In genomic region chr19:43207174-43207573, GRCh38 we compare ENCODE assay signal across 15 cellular contexts. TPM values are rescaled to one million over a fixed set of nuclear protein-coding genes. Genes with fewer than 3 reads are reported as not detected.
A peak's percentile ranks its signal among the peaks of the same experiment; 100 is the strongest.
DNase-seq lines count a peak whose midpoint lies in the region; ATAC-seq and TF ChIP-seq lines count a peak whose summit lies in the region.
"Not testable (repeated sequence)": the region's sequence is repeated elsewhere in the genome, so short reads cannot be mapped to it uniquely, and the experiment has no call there.
"Had no signal": no experiment of that assay in that cellular context is flagged by ENCODE, and none has a peak within 500 bp of the region (broad histone marks: within the 10 kb centered on the region; RNA-seq: fewer than 3 reads in every experiment).

No MANE protein-coding gene starts in this region.

- H3K36me3 Mint-ChIP-seq in activated naive CD8-positive, alpha-beta T cell treated with anti-CD3 and anti-CD28 coated beads, Interleukin-2, amount 10 ng/mL, durations not matched to agents 7 days and 5 days: not testable (repeated sequence)

- not testable (repeated sequence) for H3K79me2 ChIP-seq in Loucy (ENCODE audit: insufficient read depth, low read length)

- DNase-seq in AG09309 (ENCODE audit: low read depth); GM12865 (ENCODE audit: low read depth); RWPE2 (ENCODE audit: low spot score); dorsolateral prefrontal cortex; psoas muscle: not testable (repeated sequence)
- peak; percentile 32 for DNase-seq in activated naive CD8-positive, alpha-beta T cell treated with anti-CD3 and anti-CD28 coated beads, Interleukin-2, amount 10 ng/mL, durations not matched to agents 7 days and 5 days
- peak; percentile 2 for DNase-seq in iPS-NIHi11 (ENCODE audit: low spot score)

- not testable (repeated sequence) for H3K9ac ChIP-seq in Loucy (ENCODE audit: low read depth, low read length, poor library complexity, severe bottlenecking)

- not testable (repeated sequence) for H3K9me3 Mint-ChIP-seq in activated naive CD8-positive, alpha-beta T cell treated with anti-CD3 and anti-CD28 coated beads, Interleukin-2, amount 10 ng/mL, durations not matched to agents 7 days and 5 days

- H3K4me3 Mint-ChIP-seq in activated naive CD8-positive, alpha-beta T cell treated with anti-CD3 and anti-CD28 coated beads, Interleukin-2, amount 10 ng/mL, durations not matched to agents 7 days and 5 days: not testable (repeated sequence)

- POLR2A ChIA-PET in activated naive CD8-positive, alpha-beta T cell treated with anti-CD3 and anti-CD28 coated beads, Interleukin-2, amount 10 ng/mL, durations not matched to agents 7 days and 5 days (lab: Charles Lee): not testable (repeated sequence)

- not testable (repeated sequence) for ATAC-seq in RWPE2 (ENCODE audit: low read depth); activated naive CD8-positive, alpha-beta T cell treated with anti-CD3 and anti-CD28 coated beads, Interleukin-2, amount 10 ng/mL, durations not matched to agents 7 days and 5 days (ENCODE audit: low read depth); psoas muscle

- whole genome bisulfite sequencing in psoas muscle, 3 donors: 43 to 52% (median 52%) methylated on average over 6 to 8 of the region's 8 CpGs

- H3K4me2 ChIP-seq in Loucy (ENCODE audit: low read depth, low read length, poor library complexity, severe bottlenecking): not testable (repeated sequence)

- H4K20me1 ChIP-seq in Loucy (ENCODE audit: insufficient read depth, low read length, poor library complexity, severe bottlenecking): not testable (repeated sequence)

- not testable (repeated sequence) for H3K27ac ChIP-seq in RWPE2 (ENCODE audit: poor library complexity, severe bottlenecking); dorsolateral prefrontal cortex; psoas muscle

- not testable (repeated sequence) for H3K27me3 ChIP-seq in Loucy (ENCODE audit: insufficient read depth, low read length, poor library complexity, severe bottlenecking); RWPE2 (ENCODE audit: insufficient read depth, poor library complexity, severe bottlenecking); dorsolateral prefrontal cortex; psoas muscle (ENCODE audit: insufficient read depth in 3 of 3, low read length in 2 of 3)

- not testable (repeated sequence) for H2AFZ ChIP-seq in Loucy (ENCODE audit: low read length)

- H3F3A ChIP-seq in Loucy (ENCODE audit: low read depth): not testable (repeated sequence)

- not testable (repeated sequence) for H3K27ac Mint-ChIP-seq in activated naive CD8-positive, alpha-beta T cell treated with anti-CD3 and anti-CD28 coated beads, Interleukin-2, amount 10 ng/mL, durations not matched to agents 7 days and 5 days

- not testable (repeated sequence) for H3K9me2 ChIP-seq in Loucy (replicated peaks; ENCODE audit: low read depth, low read length)

- peak; percentile 78 for TF ChIP-seq CTCF in AG09309 (IDR thresholded peaks at IDR 0.05; ENCODE audit: control insufficient read depth, insufficient read depth, low read depth, low read length, missing control alignments)
- TF ChIP-seq CTCF in GM12865 (IDR thresholded peaks at IDR 0.05; ENCODE audit: insufficient read depth, low read depth, low read length, missing control alignments): peak; percentile 28
- TF ChIP-seq CTCF in Loucy (conservative IDR thresholded peaks at IDR 0.05; ENCODE audit: low read length): peak; percentile 46
- TF ChIP-seq CTCF in RWPE2 (IDR thresholded peaks at IDR 0.05; ENCODE audit: poor library complexity, severe bottlenecking): peak; percentile 62
- TF ChIP-seq CTCF in dorsolateral prefrontal cortex (IDR thresholded peaks at IDR 0.05 in 54 of 56, conservative IDR thresholded peaks at IDR 0.05 in 2 of 56; ENCODE audit: low read depth in 1 of 56, partially characterized antibody in 56 of 56): peak in 40 of 56 donors; percentile 11 to 68 (median 48)
- peak; percentile 15 for TF ChIP-seq CTCF in psoas muscle (IDR thresholded peaks at IDR 0.05)

- not testable (repeated sequence) for H3K4me3 ChIP-seq in AG09309 (ENCODE audit: control insufficient read depth, low read depth, low read length); GM12865 (ENCODE audit: low read depth, low read length); Loucy (ENCODE audit: low read length, poor library complexity, severe bottlenecking); RWPE2 (ENCODE audit: severe bottlenecking); dorsolateral prefrontal cortex; psoas muscle

- intact Hi-C loops in dorsolateral prefrontal cortex (cut with DNase I); psoas muscle (cut with DNase I): not testable (repeated sequence)

- not testable (repeated sequence) for H3K27me3 Mint-ChIP-seq in activated naive CD8-positive, alpha-beta T cell treated with anti-CD3 and anti-CD28 coated beads, Interleukin-2, amount 10 ng/mL, durations not matched to agents 7 days and 5 days

- H3K36me3 ChIP-seq in Loucy (ENCODE audit: insufficient read depth, low read length); RWPE2 (ENCODE audit: low read depth); psoas muscle (ENCODE audit: insufficient read depth in 1 of 2, low read depth in 1 of 2): not testable (repeated sequence)

- not testable (repeated sequence) for H3K9me3 ChIP-seq in Loucy (ENCODE audit: insufficient read depth, low read depth, low read length); RWPE2 (ENCODE audit: severe bottlenecking); psoas muscle

- not testable (repeated sequence) for H3K4me1 Mint-ChIP-seq in activated naive CD8-positive, alpha-beta T cell treated with anti-CD3 and anti-CD28 coated beads, Interleukin-2, amount 10 ng/mL, durations not matched to agents 7 days and 5 days

- not testable (repeated sequence) for H3K4me1 ChIP-seq in Loucy (ENCODE audit: insufficient read depth, low read length, poor library complexity, severe bottlenecking); RWPE2 (ENCODE audit: insufficient read depth, poor library complexity, severe bottlenecking); psoas muscle

RNA-seq across cellular contexts. Expression of gene PSG4, which starts 1.7 kb away (rescaled TPM):
- total RNA-seq in activated naive CD8-positive, alpha-beta T cell treated with anti-CD3 and anti-CD28 coated beads, Interleukin-2, amount 10 ng/mL, durations not matched to agents 7 days and 5 days: not detected
- not detected for total RNA-seq in dorsolateral prefrontal cortex
- total RNA-seq in psoas muscle: not detected
- polyA plus RNA-seq in psoas muscle: not detected
- total RNA-seq: ascending aorta, dermis microvascular lymphatic vessel endothelial cell, hepatocyte, SJCRH30 had no signal
- polyA plus RNA-seq: hepatocyte had no signal

RNA-seq across cellular contexts. Expression of gene PSG5, which starts 20.8 kb away (rescaled TPM):
- total RNA-seq in activated naive CD8-positive, alpha-beta T cell treated with anti-CD3 and anti-CD28 coated beads, Interleukin-2, amount 10 ng/mL, durations not matched to agents 7 days and 5 days: not detected
- total RNA-seq in dorsolateral prefrontal cortex (1 to 10 TPM in 1 of 120 experiments, not detected in 119; 1.1 TPM), psoas muscle (not detected)
- not detected for polyA plus RNA-seq in psoas muscle
- total RNA-seq: ascending aorta, dermis microvascular lymphatic vessel endothelial cell, esophagus mucosa, kidney, SJCRH30, vagina had no signal

Comparison
In these comparisons a context has a peak if more than half of its experiments do, and no peak if none do; other contexts are left out.
1. CTCF ChIP-seq: peak in every context shown above with its lines; median percentile 78 in AG09309; 62 in RWPE2; 48 in dorsolateral prefrontal cortex; 46 in Loucy; 28 in GM12865; 15 in psoas muscle.